ENCODE assay signal across 14 cellular contexts in genomic region chr5:143537056-143537455, GRCh38.
"Had no signal": no experiment of that assay in that cellular context is flagged by ENCODE, and none has a peak within 500 bp of the region (broad histone marks: within the 10 kb centered on the region; RNA-seq: fewer than 3 reads in every experiment).

No MANE protein-coding gene starts in this region.

- H3K4me3 ChIP-seq: dorsolateral prefrontal cortex, gastrocnemius medialis, heart right ventricle, left ventricle myocardium inferior, ovary, tibial artery had no signal

- H3K36me3 ChIP-seq: gastrocnemius medialis, heart right ventricle, left ventricle myocardium inferior, ovary, tibial artery had no signal

- H3K4me3 Mint-ChIP-seq: activated B cell treated with CpG ODN at 0.5 μM for 24 hours, neural crest cell had no signal

- H3K27ac Mint-ChIP-seq: activated B cell treated with CpG ODN at 0.5 μM for 24 hours; activated naive CD4-positive, alpha-beta T cell treated with anti-CD3 and anti-CD28 coated beads, Interleukin-2, amount 50 U/mL, for 72 hours had no signal

- H3K4me1 Mint-ChIP-seq: activated B cell treated with CpG ODN at 0.5 μM for 24 hours, neural crest cell had no signal

- H3K36me3 Mint-ChIP-seq: activated naive CD4-positive, alpha-beta T cell treated with anti-CD3 and anti-CD28 coated beads, Interleukin-2, amount 50 U/mL, for 72 hours had no signal

- H3K27ac ChIP-seq: dorsolateral prefrontal cortex, gastrocnemius medialis, left ventricle myocardium inferior, ovary, tibial artery had no signal

- H3K27me3 ChIP-seq: dorsolateral prefrontal cortex, gastrocnemius medialis, heart right ventricle, ovary, tibial artery had no signal

- DNase-seq: activated B cell treated with CpG ODN at 0.5 μM for 24 hours; activated effector memory CD4-positive, alpha-beta T cell treated with Interleukin-2 at 50 U/mL for 16 hours; amygdala; dorsolateral prefrontal cortex; heart right ventricle; left ventricle myocardium inferior; ovary; stimulated activated CD4-positive, alpha-beta T cell treated with anti-CD3 and anti-CD28 coated beads, Interleukin-15, amount 100 ng/mL, for 24 hours; stimulated activated CD4-positive, alpha-beta T cell treated with anti-CD3 and anti-CD28 coated beads, Interleukin-4, amount 100 ng/mL, for 24 hours; T-helper 1 cell had no signal

- ATAC-seq: activated naive CD4-positive, alpha-beta T cell treated with anti-CD3 and anti-CD28 coated beads, Interleukin-2, amount 50 U/mL, for 72 hours had no signal

- H3K27me3 Mint-ChIP-seq: activated B cell treated with CpG ODN at 0.5 μM for 24 hours had no signal

- H3K9me3 ChIP-seq: gastrocnemius medialis had no signal
